Comparison of ENCODE assay signal across 21 cellular contexts in genomic region chr2:5925620-5926019, GRCh38.
"Had no signal": no experiment of that assay in that cellular context is flagged by ENCODE, and none has a peak within 500 bp of the region (broad histone marks: within the 10 kb centered on the region; RNA-seq: fewer than 3 reads in every experiment).

No MANE protein-coding gene starts in this region.

- H3K36me3 ChIP-seq: heart left ventricle, neutrophil, pancreas, right lobe of liver, thyroid gland had no signal

- H3K4me1 Mint-ChIP-seq: memory B cell; natural killer cell; stimulated activated naive CD8-positive, alpha-beta T cell treated with anti-CD3 and anti-CD28 coated beads, Interleukin-15, amount 100 ng/mL, for 72 hours had no signal

- H3K9me3 Mint-ChIP-seq: type B pancreatic cell had no signal

- H3K27me3 ChIP-seq: heart left ventricle, hepatocyte, neutrophil, pancreas, right lobe of liver, thyroid gland had no signal

- H3K4me3 Mint-ChIP-seq: dendritic cell treated with granulocyte-macrophage colony-stimulating factor and Interleukin-4, amounts not matched to agents 40 ng/mL and 50 ng/mL, for 4 days; memory B cell; natural killer cell; stimulated activated naive CD8-positive, alpha-beta T cell treated with anti-CD3 and anti-CD28 coated beads, Interleukin-15, amount 100 ng/mL, for 72 hours; type B pancreatic cell had no signal

- DNase-seq: effector memory CD4-positive, alpha-beta T cell; erythroblast; heart left ventricle; kidney; natural killer cell; pancreas; right lobe of liver; small intestine; stimulated activated CD4-positive, alpha-beta T cell treated with anti-CD3 and anti-CD28 coated beads, Interleukin-15, amount 100 ng/mL, for 24 hours; stimulated activated CD4-positive, alpha-beta T cell treated with anti-CD3 and anti-CD28 coated beads, Interleukin-4, amount 100 ng/mL, for 1 hour; stimulated activated CD8-positive, alpha-beta memory T cell treated with anti-CD3 and anti-CD28 coated beads, Interleukin-4, amount 100 ng/mL, for 48 hours; stimulated activated naive CD4-positive, alpha-beta T cell; stimulated activated naive CD8-positive, alpha-beta T cell treated with anti-CD3 and anti-CD28 coated beads, Interleukin-15, amount 100 ng/mL, for 72 hours; thyroid gland had no signal

- H3K4me3 ChIP-seq: heart left ventricle, hepatocyte, lung, pancreas, right lobe of liver, thyroid gland had no signal

- H3K36me3 Mint-ChIP-seq: memory B cell, natural killer cell had no signal

- H3K4me1 ChIP-seq: pancreas, right lobe of liver, thyroid gland had no signal

- H3K4me2 ChIP-seq: hepatocyte had no signal

- H3K27me3 Mint-ChIP-seq: dendritic cell treated with granulocyte-macrophage colony-stimulating factor and Interleukin-4, amounts not matched to agents 40 ng/mL and 50 ng/mL, for 4 days; memory B cell; progenitor cell of endocrine pancreas; stimulated activated naive CD8-positive, alpha-beta T cell treated with anti-CD3 and anti-CD28 coated beads, Interleukin-15, amount 100 ng/mL, for 72 hours; type B pancreatic cell had no signal

- H3K27ac Mint-ChIP-seq: dendritic cell treated with granulocyte-macrophage colony-stimulating factor and Interleukin-4, amounts not matched to agents 40 ng/mL and 50 ng/mL, for 4 days; memory B cell; natural killer cell; progenitor cell of endocrine pancreas; type B pancreatic cell had no signal

- H2AFZ ChIP-seq: hepatocyte had no signal

- H3K79me2 ChIP-seq: hepatocyte had no signal

- H3K9me3 ChIP-seq: neutrophil, pancreas, right lobe of liver, thyroid gland had no signal

- H3K27ac ChIP-seq: heart left ventricle, hepatocyte, neutrophil, pancreas, right lobe of liver, thyroid gland had no signal
